Comparison of ENCODE assay signal across 1 cellular context in the genomic region with DNA sequence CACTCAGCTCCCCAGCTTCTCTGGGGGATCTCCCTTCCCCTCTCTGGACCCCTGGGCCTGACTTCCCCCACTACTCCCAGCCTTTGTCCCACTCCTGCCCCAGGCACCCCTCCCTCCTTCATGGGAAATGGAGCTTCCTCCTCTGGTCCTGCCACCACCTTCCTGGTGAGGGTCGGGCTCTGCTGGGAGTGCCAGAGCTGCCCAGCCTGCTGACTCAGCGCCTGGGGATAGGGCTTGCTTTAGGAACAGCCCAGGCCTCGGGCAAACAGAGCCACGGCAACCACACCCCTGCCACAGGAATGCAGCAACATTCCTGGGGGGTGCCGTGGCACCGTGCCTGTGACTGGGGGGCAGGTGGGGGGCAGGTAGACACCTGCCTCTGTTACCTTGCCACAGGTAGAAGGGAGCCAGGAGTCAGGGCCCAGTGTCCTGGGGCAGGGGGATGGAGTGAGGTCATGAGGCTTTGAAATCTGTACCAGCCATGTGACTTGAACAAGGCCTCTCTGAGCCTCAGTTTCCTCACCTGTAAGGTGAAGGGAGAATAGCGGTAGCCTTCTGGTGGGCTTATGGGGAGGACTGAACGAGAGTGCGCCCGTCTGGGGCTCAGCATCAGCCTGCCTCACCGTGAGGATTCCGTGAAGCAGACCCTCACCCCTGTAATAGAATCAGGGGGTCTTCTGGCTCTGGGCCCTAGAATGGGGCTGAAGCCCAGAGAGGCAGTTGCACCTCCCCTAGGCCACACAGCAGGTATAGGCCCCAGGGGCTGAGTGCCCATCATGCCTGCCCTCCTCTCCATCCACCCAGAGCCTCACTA.
TF ChIP-seq lines count a peak whose summit lies in the region.

No MANE protein-coding gene starts in this region.

TF ChIP-seq in H1, 55 proteins besides CTCF, POLR2A, EP300 and RAD21:
- TF ChIP-seq, protein P1, sequence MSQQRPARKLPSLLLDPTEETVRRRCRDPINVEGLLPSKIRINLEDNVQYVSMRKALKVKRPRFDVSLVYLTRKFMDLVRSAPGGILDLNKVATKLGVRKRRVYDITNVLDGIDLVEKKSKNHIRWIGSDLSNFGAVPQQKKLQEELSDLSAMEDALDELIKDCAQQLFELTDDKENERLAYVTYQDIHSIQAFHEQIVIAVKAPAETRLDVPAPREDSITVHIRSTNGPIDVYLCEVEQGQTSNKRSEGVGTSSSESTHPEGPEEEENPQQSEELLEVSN (IDR thresholded peaks at IDR 0.05) = no peak
- TF ChIP-seq CTBP2 (IDR thresholded peaks at IDR 0.05; ENCODE audit: borderline replicate concordance, insufficient read depth, insufficient read length, low read length) (no peak), SP2 (IDR thresholded peaks at IDR 0.05; ENCODE audit: low read length) (no peak), SAP30 (IDR thresholded peaks at IDR 0.05; ENCODE audit: insufficient read depth, insufficient replicate concordance, low read length) (no peak), TEAD4 (IDR thresholded peaks at IDR 0.05; ENCODE audit: low read depth, low read length) (peak; percentile 60; the same call in 1 of the 2 replicates), MAFK (IDR thresholded peaks at IDR 0.05; ENCODE audit: low read depth, low read length) (peak; percentile 83; the same call in 1 of the 2 replicates)
- TF ChIP-seq, protein P2, sequence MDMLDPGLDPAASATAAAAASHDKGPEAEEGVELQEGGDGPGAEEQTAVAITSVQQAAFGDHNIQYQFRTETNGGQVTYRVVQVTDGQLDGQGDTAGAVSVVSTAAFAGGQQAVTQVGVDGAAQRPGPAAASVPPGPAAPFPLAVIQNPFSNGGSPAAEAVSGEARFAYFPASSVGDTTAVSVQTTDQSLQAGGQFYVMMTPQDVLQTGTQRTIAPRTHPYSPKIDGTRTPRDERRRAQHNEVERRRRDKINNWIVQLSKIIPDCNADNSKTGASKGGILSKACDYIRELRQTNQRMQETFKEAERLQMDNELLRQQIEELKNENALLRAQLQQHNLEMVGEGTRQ (IDR thresholded peaks at IDR 0.05; ENCODE audit: low read length) = no peak
- TF ChIP-seq, protein P3, sequence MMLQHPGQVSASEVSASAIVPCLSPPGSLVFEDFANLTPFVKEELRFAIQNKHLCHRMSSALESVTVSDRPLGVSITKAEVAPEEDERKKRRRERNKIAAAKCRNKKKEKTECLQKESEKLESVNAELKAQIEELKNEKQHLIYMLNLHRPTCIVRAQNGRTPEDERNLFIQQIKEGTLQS (IDR thresholded peaks at IDR 0.05; ENCODE audit: insufficient read depth, low read depth, low read length) = no peak
